1 cellular context compared by ENCODE assay signal in the genomic region with DNA sequence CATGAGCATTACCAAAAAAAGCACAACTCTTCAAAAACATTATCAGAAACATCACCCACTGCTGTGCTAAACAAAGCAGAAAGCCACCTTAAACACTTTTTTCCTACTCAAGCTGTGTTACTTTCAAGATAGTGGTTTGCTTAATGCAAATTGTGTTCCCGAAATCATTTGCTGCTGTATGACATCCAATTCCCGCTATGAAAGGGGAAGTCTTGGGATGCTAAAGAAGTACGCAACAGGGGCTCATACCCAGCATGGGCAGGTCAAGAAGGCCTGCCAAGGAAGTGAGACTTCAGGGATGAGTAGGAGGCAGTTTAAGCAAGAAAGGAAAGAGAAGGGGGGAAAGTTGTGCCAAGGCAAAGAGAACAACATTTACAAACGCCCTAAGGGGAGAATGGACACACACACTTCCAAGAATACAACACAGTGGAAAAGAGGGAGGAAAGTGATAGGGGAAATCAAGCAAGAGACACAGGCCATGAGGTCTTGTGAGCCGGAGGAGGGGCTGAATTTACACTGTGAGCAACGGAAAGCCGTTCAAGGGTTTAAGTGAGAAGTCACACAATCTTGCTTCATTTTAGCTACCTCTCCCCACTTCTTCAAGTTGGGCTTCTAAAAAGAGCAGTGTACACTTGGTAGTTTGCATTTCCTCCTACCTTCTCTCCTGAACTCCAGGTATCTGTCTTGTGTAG.
TF ChIP-seq lines count a peak whose summit lies in the region.

No MANE protein-coding gene starts in this region.

TF ChIP-seq in WTC11, 78 proteins besides CTCF, POLR2A, EP300 and RAD21 (continued from another document):
- TF ChIP-seq, protein P1, sequence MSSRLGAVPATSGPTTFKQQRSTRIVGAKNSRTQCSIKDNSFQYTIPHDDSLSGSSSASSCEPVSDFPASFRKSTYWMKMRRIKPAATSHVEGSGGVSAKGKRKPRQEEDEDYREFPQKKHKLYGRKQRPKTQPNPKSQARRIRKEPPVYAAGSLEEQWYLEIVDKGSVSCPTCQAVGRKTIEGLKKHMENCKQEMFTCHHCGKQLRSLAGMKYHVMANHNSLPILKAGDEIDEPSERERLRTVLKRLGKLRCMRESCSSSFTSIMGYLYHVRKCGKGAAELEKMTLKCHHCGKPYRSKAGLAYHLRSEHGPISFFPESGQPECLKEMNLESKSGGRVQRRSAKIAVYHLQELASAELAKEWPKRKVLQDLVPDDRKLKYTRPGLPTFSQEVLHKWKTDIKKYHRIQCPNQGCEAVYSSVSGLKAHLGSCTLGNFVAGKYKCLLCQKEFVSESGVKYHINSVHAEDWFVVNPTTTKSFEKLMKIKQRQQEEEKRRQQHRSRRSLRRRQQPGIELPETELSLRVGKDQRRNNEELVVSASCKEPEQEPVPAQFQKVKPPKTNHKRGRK (CRISPR knock-in tag; IDR thresholded peaks at IDR 0.05; ENCODE audit: borderline replicate concordance), result no peak
- TF ChIP-seq ZNF232 (CRISPR knock-in tag; IDR thresholded peaks at IDR 0.05) (no peak), ELF4 (CRISPR knock-in tag; IDR thresholded peaks at IDR 0.05; ENCODE audit: low read depth) (no peak), CREM (CRISPR knock-in tag; IDR thresholded peaks at IDR 0.05) (no peak)
- TF ChIP-seq, protein P2, sequence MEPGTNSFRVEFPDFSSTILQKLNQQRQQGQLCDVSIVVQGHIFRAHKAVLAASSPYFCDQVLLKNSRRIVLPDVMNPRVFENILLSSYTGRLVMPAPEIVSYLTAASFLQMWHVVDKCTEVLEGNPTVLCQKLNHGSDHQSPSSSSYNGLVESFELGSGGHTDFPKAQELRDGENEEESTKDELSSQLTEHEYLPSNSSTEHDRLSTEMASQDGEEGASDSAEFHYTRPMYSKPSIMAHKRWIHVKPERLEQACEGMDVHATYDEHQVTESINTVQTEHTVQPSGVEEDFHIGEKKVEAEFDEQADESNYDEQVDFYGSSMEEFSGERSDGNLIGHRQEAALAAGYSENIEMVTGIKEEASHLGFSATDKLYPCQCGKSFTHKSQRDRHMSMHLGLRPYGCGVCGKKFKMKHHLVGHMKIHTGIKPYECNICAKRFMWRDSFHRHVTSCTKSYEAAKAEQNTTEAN (CRISPR knock-in tag; IDR thresholded peaks at IDR 0.05), result no peak
- TF ChIP-seq, protein P3, sequence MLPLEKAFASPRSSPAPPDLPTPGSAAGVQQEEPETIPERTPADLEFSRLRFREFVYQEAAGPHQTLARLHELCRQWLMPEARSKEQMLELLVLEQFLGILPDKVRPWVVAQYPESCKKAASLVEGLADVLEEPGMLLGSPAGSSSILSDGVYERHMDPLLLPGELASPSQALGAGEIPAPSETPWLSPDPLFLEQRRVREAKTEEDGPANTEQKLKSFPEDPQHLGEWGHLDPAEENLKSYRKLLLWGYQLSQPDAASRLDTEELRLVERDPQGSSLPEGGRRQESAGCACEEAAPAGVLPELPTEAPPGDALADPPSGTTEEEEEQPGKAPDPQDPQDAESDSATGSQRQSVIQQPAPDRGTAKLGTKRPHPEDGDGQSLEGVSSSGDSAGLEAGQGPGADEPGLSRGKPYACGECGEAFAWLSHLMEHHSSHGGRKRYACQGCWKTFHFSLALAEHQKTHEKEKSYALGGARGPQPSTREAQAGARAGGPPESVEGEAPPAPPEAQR (CRISPR knock-in tag; IDR thresholded peaks at IDR 0.05), result no peak
- TF ChIP-seq, protein P4, sequence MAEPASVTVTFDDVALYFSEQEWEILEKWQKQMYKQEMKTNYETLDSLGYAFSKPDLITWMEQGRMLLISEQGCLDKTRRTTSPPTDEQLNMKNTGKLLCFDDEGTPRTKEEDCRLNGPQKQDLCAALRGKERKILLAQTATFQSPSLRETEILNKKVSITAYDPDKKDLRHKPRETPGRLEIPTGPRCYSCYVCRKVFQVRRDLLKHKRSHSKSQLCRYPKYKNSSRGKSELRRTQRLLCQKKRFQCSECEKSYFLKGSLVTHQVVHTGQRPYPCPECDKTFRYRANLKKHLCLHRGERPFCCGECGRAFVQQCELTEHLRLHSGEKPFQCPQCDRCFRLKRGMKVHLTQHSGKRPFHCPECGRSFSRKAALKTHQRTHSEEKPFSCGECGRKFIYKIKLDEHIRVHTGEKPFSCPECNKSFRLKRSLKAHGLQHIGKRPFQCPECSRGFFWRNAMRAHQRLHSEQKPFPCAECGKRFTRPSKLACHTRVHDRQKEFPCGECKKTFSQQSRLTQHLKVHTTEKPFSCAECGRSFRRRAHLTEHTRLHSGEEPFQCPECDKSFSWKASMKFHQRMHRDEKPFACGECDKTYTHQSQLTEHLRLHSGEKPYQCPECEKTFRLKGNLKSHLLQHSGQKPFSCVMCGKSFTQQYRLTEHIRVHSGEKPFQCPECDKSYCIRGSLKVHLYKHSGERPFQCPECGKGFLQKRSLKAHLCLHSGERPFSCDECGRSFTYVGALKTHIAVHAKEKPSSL (CRISPR knock-in tag; conservative IDR thresholded peaks at IDR 0.05), result no peak
- TF ChIP-seq, protein P5, sequence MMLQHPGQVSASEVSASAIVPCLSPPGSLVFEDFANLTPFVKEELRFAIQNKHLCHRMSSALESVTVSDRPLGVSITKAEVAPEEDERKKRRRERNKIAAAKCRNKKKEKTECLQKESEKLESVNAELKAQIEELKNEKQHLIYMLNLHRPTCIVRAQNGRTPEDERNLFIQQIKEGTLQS (CRISPR knock-in tag; conservative IDR thresholded peaks at IDR 0.05), result no peak
- TF ChIP-seq, protein P6, sequence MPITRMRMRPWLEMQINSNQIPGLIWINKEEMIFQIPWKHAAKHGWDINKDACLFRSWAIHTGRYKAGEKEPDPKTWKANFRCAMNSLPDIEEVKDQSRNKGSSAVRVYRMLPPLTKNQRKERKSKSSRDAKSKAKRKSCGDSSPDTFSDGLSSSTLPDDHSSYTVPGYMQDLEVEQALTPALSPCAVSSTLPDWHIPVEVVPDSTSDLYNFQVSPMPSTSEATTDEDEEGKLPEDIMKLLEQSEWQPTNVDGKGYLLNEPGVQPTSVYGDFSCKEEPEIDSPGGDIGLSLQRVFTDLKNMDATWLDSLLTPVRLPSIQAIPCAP (CRISPR knock-in tag; IDR thresholded peaks at IDR 0.05), result no peak
